Comparison of ENCODE assay signal across 17 cellular contexts in genomic region chr1:10685196-10685850, GRCh38.
DNase-seq lines count a peak whose midpoint lies in the region; ATAC-seq, FAIRE-seq and TF ChIP-seq lines count a peak whose summit lies in the region.
"Had no signal": no experiment of that assay in that cellular context is flagged by ENCODE, and none has a peak within 500 bp of the region (broad histone marks: within the 10 kb centered on the region; RNA-seq: fewer than 3 reads in every experiment).

No MANE protein-coding gene starts in this region.

- H3K4me3 ChIP-seq in PC-3 (ENCODE audit: low read length) (no peak overlapping the region), endodermal cell (ENCODE audit: low read length) (no peak overlapping the region), mesenchymal stem cell (ENCODE audit: insufficient read depth in 1 of 2, low read depth in 1 of 2, low read length in 2 of 2) (no peak overlapping the region), smooth muscle cell (no peak overlapping the region), small intestine (ENCODE audit: low read depth in 1 of 2, low read length in 2 of 2) (no peak overlapping the region)

- H2AFZ ChIP-seq in PC-3 (ENCODE audit: low read length) (no peak overlapping the region), mesenchymal stem cell (ENCODE audit: low read depth, low read length) (no peak overlapping the region), smooth muscle cell (ENCODE audit: low read depth) (no peak overlapping the region)

- H4K20me1 ChIP-seq in PC-3 (ENCODE audit: low read length) (no peaks in the 10 kb centered on the region), smooth muscle cell (ENCODE audit: low read depth) (no peaks in the 10 kb centered on the region)

- H3K9me3 ChIP-seq in PC-3 (ENCODE audit: low read length) (no peaks in the 10 kb centered on the region), endodermal cell (ENCODE audit: control insufficient read depth, low read length) (no peaks in the 10 kb centered on the region), mesenchymal stem cell (ENCODE audit: control insufficient read depth, low read length) (no peaks in the 10 kb centered on the region), smooth muscle cell (replicated peaks; ENCODE audit: low read depth) (no peaks in the 10 kb centered on the region), small intestine (ENCODE audit: control insufficient read depth, low read depth) (no peaks in the 10 kb centered on the region)

- no peak for TF ChIP-seq CTCF in PC-3 (conservative IDR thresholded peaks at IDR 0.05; ENCODE audit: low read depth, low read length)
- no peak for TF ChIP-seq CTCF in endodermal cell (conservative IDR thresholded peaks at IDR 0.05)
- TF ChIP-seq CTCF in smooth muscle cell (IDR thresholded peaks at IDR 0.05; ENCODE audit: borderline replicate concordance, insufficient read depth, poor library complexity, severe bottlenecking) = no peak

- H3K4me1 Mint-ChIP-seq in endodermal cell = peaks cover 37% of the 10 kb centered on the region

- peaks cover 25% of the 10 kb centered on the region for H3K4me1 ChIP-seq in PC-3 (ENCODE audit: insufficient read depth, low read length)
- peaks cover 21% of the 10 kb centered on the region for H3K4me1 ChIP-seq in endodermal cell (ENCODE audit: control insufficient read depth, insufficient read depth, low read length)
- peaks cover 16% of the 10 kb centered on the region for H3K4me1 ChIP-seq in mesenchymal stem cell (ENCODE audit: control insufficient read depth, insufficient read depth, low read depth, low read length)
- H3K4me1 ChIP-seq in smooth muscle cell (ENCODE audit: low read depth) = peaks cover 36% of the 10 kb centered on the region
- peaks cover 8 to 21% of the 10 kb centered on the region in 2 donors for H3K4me1 ChIP-seq in small intestine (ENCODE audit: control insufficient read depth in 2 of 2, insufficient read depth in 1 of 2, low read depth in 1 of 2, low read length in 1 of 2)

- H2BK15ac ChIP-seq in mesenchymal stem cell (ENCODE audit: low read depth, poor library complexity, severe bottlenecking) = peak overlapping the region; percentile 73

- 87 to 91% methylated on average over 6 to 15 of the region's 15 CpGs for WGBS in endodermal cell (ENCODE audit: insufficient coverage in 1 of 2, insufficient read length in 1 of 2), 2 experiments
- 92% methylated on average over 15 of the region's 15 CpGs for WGBS in mesenchymal stem cell
- WGBS in smooth muscle cell (ENCODE audit: low lambda C conversion rate) = 82% methylated on average over 15 of the region's 15 CpGs
- WGBS in small intestine, 3 donors = 71 to 74% (median 74%) methylated on average over 15 of the region's 15 CpGs

- H2BK5ac ChIP-seq in mesenchymal stem cell (ENCODE audit: low read depth, low read length, poor library complexity, severe bottlenecking) = no peak overlapping the region

- no peaks in the 10 kb centered on the region for H3K27me3 Mint-ChIP-seq in endodermal cell (ENCODE audit: insufficient read depth)
- H3K27me3 Mint-ChIP-seq: activated CD4-positive, alpha-beta memory T cell treated with anti-CD3 and anti-CD28 coated beads for 36 hours; activated naive CD8-positive, alpha-beta T cell treated with anti-CD3 and anti-CD28 coated beads, Interleukin-2, amount 50 U/mL, for 24 hours; central memory CD8-positive, alpha-beta T cell had no signal

- 0 out of 2 replicates have a peak overlapping the region, but pooled peaks have one; percentile 78 for H3K4me2 ChIP-seq in PC-3 (ENCODE audit: low read length)
- H3K4me2 ChIP-seq in mesenchymal stem cell (ENCODE audit: low read length, poor library complexity, severe bottlenecking) = no peak overlapping the region
- H3K4me2 ChIP-seq in smooth muscle cell = peak overlapping the region; percentile 66

- H3K36me3 Mint-ChIP-seq in endodermal cell (ENCODE audit: low read depth) = no peaks in the 10 kb centered on the region
- H3K36me3 Mint-ChIP-seq: activated CD4-positive, alpha-beta memory T cell treated with anti-CD3 and anti-CD28 coated beads for 36 hours; mesothelial cell of epicardium had no signal

- no peaks in the 10 kb centered on the region for H3K27me3 ChIP-seq in PC-3 (ENCODE audit: low read length)
- H3K27me3 ChIP-seq in endodermal cell (ENCODE audit: control insufficient read depth, insufficient read depth, low read length, poor library complexity, severe bottlenecking) = no peaks in the 10 kb centered on the region
- peaks cover 7 to 65% of the 10 kb centered on the region in 2 experiments for H3K27me3 ChIP-seq in mesenchymal stem cell (ENCODE audit: control insufficient read depth in 1 of 2, insufficient read depth in 1 of 2, low read length in 2 of 2)
- no peaks in the 10 kb centered on the region for H3K27me3 ChIP-seq in smooth muscle cell (ENCODE audit: low read depth)
- no peaks in the 10 kb centered on the region for H3K27me3 ChIP-seq in small intestine (ENCODE audit: control insufficient read depth in 2 of 2, insufficient read depth in 2 of 2, low read length in 2 of 2)

- no peaks in the 10 kb centered on the region for H3K79me2 ChIP-seq in PC-3 (ENCODE audit: low read length)
- H3K79me2 ChIP-seq in smooth muscle cell (ENCODE audit: low read depth) = no peaks in the 10 kb centered on the region

- intact Hi-C loops in PC-3 (cut with micrococcal nuclease) = no loop called here

- peak overlapping the region; percentile 88 for H4K91ac ChIP-seq in mesenchymal stem cell (ENCODE audit: low read length)

- H3K9me2 ChIP-seq in PC-3 (replicated peaks; ENCODE audit: low read length) = no peaks in the 10 kb centered on the region

- H3F3A ChIP-seq in PC-3 (ENCODE audit: low read length, unreplicated experiment) (no peaks in the 10 kb centered on the region), smooth muscle cell (ENCODE audit: low read depth) (no peaks in the 10 kb centered on the region)

- CTCF ChIA-PET in PC-3 (lab: Charles Lee) = no interaction called here

- ATAC-seq in PC-3 (no peak), GM21786 (IDR thresholded peaks at IDR 0.05; ENCODE audit: unreplicated experiment) (no peak)
- ATAC-seq: activated naive CD8-positive, alpha-beta T cell treated with anti-CD3 and anti-CD28 coated beads, Interleukin-2, amount 50 U/mL, for 24 hours had no signal

- no peak overlapping the region for H3K23ac ChIP-seq in mesenchymal stem cell (ENCODE audit: low read length in 2 of 2)

- DNase-seq in PC-3 (no peak), endodermal cell (no peak), mesenchymal stem cell (no peak), smooth muscle cell (lab: John Stamatoyannopoulos, UW; ENCODE audit: unreplicated experiment) (no peak), small intestine (no peak), SKM-1 treated with dmso at 0.1 percent for 144 hours (lab: John Stamatoyannopoulos, UW; ENCODE audit: unreplicated experiment) (no peak), HCEC 1CT (no peak)
- DNase-seq: activated CD4-positive, alpha-beta memory T cell treated with anti-CD3 and anti-CD28 coated beads for 36 hours; activated naive CD8-positive, alpha-beta T cell treated with anti-CD3 and anti-CD28 coated beads, Interleukin-2, amount 50 U/mL, for 24 hours; activated T-cell treated with anti-CD3 and anti-CD28 coated beads, Interleukin-2, amount 50 U/mL, for 48 hours; KG1; NCI-H1105 had no signal

- FAIRE-seq in small intestine (lab: Jason Lieb, UNC) = no peak
- FAIRE-seq: GM19239, TTC549 had no signal

- peak overlapping the region in 1 of 2 experiments; percentile 61 for H3K14ac ChIP-seq in mesenchymal stem cell (ENCODE audit: low read length in 2 of 2)

- peak overlapping the region; percentile 42 to 91 for H2BK12ac ChIP-seq in mesenchymal stem cell (ENCODE audit: low read length in 2 of 2)

- H3K27ac Mint-ChIP-seq in endodermal cell = no peak overlapping the region
- H3K27ac Mint-ChIP-seq: activated CD4-positive, alpha-beta memory T cell treated with anti-CD3 and anti-CD28 coated beads for 36 hours; activated naive CD8-positive, alpha-beta T cell treated with anti-CD3 and anti-CD28 coated beads, Interleukin-2, amount 50 U/mL, for 24 hours had no signal

- POLR2A ChIA-PET in PC-3 (lab: Charles Lee; ENCODE audit: unreplicated experiment) = no interaction called here

- no peak overlapping the region for H3K4me3 Mint-ChIP-seq in endodermal cell
- H3K4me3 Mint-ChIP-seq: activated CD4-positive, alpha-beta memory T cell treated with anti-CD3 and anti-CD28 coated beads for 36 hours; activated naive CD8-positive, alpha-beta T cell treated with anti-CD3 and anti-CD28 coated beads, Interleukin-2, amount 50 U/mL, for 24 hours; central memory CD8-positive, alpha-beta T cell; mesothelial cell of epicardium had no signal

- no peaks in the 10 kb centered on the region for H3K9me3 Mint-ChIP-seq in endodermal cell
- H3K9me3 Mint-ChIP-seq: activated CD4-positive, alpha-beta memory T cell treated with anti-CD3 and anti-CD28 coated beads for 36 hours; activated naive CD8-positive, alpha-beta T cell treated with anti-CD3 and anti-CD28 coated beads, Interleukin-2, amount 50 U/mL, for 24 hours; central memory CD8-positive, alpha-beta T cell; mesothelial cell of epicardium had no signal

- H3K27ac ChIP-seq in PC-3 (ENCODE audit: low read length) = peak overlapping the region; percentile 94
- peak overlapping the region; percentile 38 for H3K27ac ChIP-seq in endodermal cell (ENCODE audit: low read depth, low read length)
- H3K27ac ChIP-seq in mesenchymal stem cell (ENCODE audit: low read length, poor library complexity, severe bottlenecking) = no peak overlapping the region
- no peak overlapping the region for H3K27ac ChIP-seq in smooth muscle cell (ENCODE audit: low read depth)
- peak overlapping the region in 1 of 2 donors; percentile 19 for H3K27ac ChIP-seq in small intestine (ENCODE audit: low read depth in 1 of 2, low read length in 1 of 2)

- peak overlapping the region; percentile 42 for H2BK120ac ChIP-seq in mesenchymal stem cell (ENCODE audit: low read depth, low read length)

- no TSS peak for BruUV-seq in PC-3 (replicated peaks; lab: Mats Ljungman, UMichigan)

- H3K79me1 ChIP-seq in mesenchymal stem cell (replicated peaks; ENCODE audit: low read length, poor library complexity, severe bottlenecking) = no peaks in the 10 kb centered on the region

- peak overlapping the region in 1 of 2 experiments; percentile 31 for H3K4ac ChIP-seq in mesenchymal stem cell (ENCODE audit: low read depth in 1 of 2, low read length in 2 of 2)

- H3K36me3 ChIP-seq in PC-3 (ENCODE audit: low read depth, low read length) = no peaks in the 10 kb centered on the region
- H3K36me3 ChIP-seq in endodermal cell (ENCODE audit: control insufficient read depth, insufficient read depth, low read length) = no peaks in the 10 kb centered on the region
- no peaks in the 10 kb centered on the region for H3K36me3 ChIP-seq in mesenchymal stem cell (ENCODE audit: control insufficient read depth in 1 of 2, insufficient read depth in 2 of 2, low read depth in 1 of 2, low read length in 2 of 2)
- H3K36me3 ChIP-seq in smooth muscle cell (ENCODE audit: low read depth) = no peaks in the 10 kb centered on the region
- peaks cover 0 to 2% of the 10 kb centered on the region in 2 donors for H3K36me3 ChIP-seq in small intestine (ENCODE audit: control insufficient read depth in 2 of 2, insufficient read depth in 2 of 2, low read length in 2 of 2)

- H2AK5ac ChIP-seq in mesenchymal stem cell (ENCODE audit: low read length, severe bottlenecking) = no peak overlapping the region

- peak overlapping the region; percentile 77 for H3K9ac ChIP-seq in PC-3 (ENCODE audit: low read length)
- no peak overlapping the region for H3K9ac ChIP-seq in endodermal cell (ENCODE audit: extremely low read depth, low read length, poor library complexity, severe bottlenecking)
- no peak overlapping the region for H3K9ac ChIP-seq in mesenchymal stem cell (ENCODE audit: low read length)
- H3K9ac ChIP-seq in smooth muscle cell (ENCODE audit: low read depth) = no peak overlapping the region

- H3K18ac ChIP-seq in mesenchymal stem cell (ENCODE audit: low read depth in 1 of 2, low read length in 2 of 2) = peak overlapping the region; percentile 65 to 69

- H4K8ac ChIP-seq in mesenchymal stem cell (ENCODE audit: low read length) = peak overlapping the region; percentile 43

Comparison
In these comparisons a context has a peak if more than half of its experiments do, and no peak if none do; other contexts are left out.
1. H3K27ac ChIP-seq: peak in PC-3 (single experiment) and endodermal cell (single experiment); none in mesenchymal stem cell (single experiment) and smooth muscle cell (single experiment).